8 cellular contexts compared by ENCODE assay signal in genomic region chr1:231528175-231529029, GRCh38. TPM values are rescaled to one million over a fixed set of nuclear protein-coding genes. Genes with fewer than 3 reads are reported as not detected.
DNase-seq lines count a peak whose midpoint lies in the region; ATAC-seq, FAIRE-seq and TF ChIP-seq lines count a peak whose summit lies in the region.

TSNAX (plus strand) TSS chr1:231528669; CDS start chr1:231528811, 142 bp downstream.

- peak within 1 kb of the TSS; percentile 99; the same call in 1 of the 2 replicates for H4K8ac ChIP-seq in H1 (ENCODE audit: extremely low read depth, insufficient read depth, low read length)

- H3K27me3 Mint-ChIP-seq in memory B cell = no peaks in the 10 kb centered on the region

- H3K9ac ChIP-seq in H1 (replicated peaks in 1 of 4; ENCODE audit: extremely low read depth in 1 of 4, low read depth in 3 of 4, low read length in 3 of 4) = peak within 1 kb of the TSS; percentile 89 to 100 (median 97)

- 2% methylated on average over 54 of the region's 61 CpGs; no CpG with 5 or more reads in 1 of the 2 experiments for WGBS in H1 (ENCODE audit: extremely low coverage in 1 of 2, insufficient coverage in 1 of 2, insufficient read length in 1 of 2, insufficient replicate concordance in 2 of 2, low coverage in 1 of 2, low lambda C conversion rate in 2 of 2, missing lambda C conversion rate in 1 of 2), 2 experiments

- H4K5ac ChIP-seq in H1 (ENCODE audit: insufficient read length, low read depth, low read length) = peak within 1 kb of the TSS; percentile 100

- peak within 1 kb of the TSS; percentile 100 for H2BK12ac ChIP-seq in H1 (ENCODE audit: low read depth, low read length)

- peaks cover 4% of the 10 kb centered on the region; the same call in 1 of the 2 replicates for H3K79me1 ChIP-seq in H1 (ENCODE audit: low read depth, low read length)

- DNase-seq in CMK (ENCODE audit: low read depth) (peak; percentile 87), GM20000 (ENCODE audit: low spot score) (peak; percentile 92), HT-29 (ENCODE audit: low spot score) (peak; percentile 94), NOMO-1 treated with dmso at 0.1 percent for 144 hours (lab: John Stamatoyannopoulos, UW; ENCODE audit: unreplicated experiment) (peak; percentile 87), H1 (ENCODE audit: low read depth in 1 of 2, low spot score in 2 of 2) (peak; percentile 80 to 92), memory B cell (ENCODE audit: low spot score in 2 of 2) (peak; percentile 93 to 96)
- DNase-seq in activated CD8-positive, alpha-beta memory T cell treated with anti-CD3 and anti-CD28 coated beads for 48 hours (ENCODE audit: low read depth in 2 of 3, low spot score in 2 of 3) = peak; percentile 75 to 82 (median 77)
- peak; percentile 70 for DNase-seq in stimulated activated CD8-positive, alpha-beta memory T cell treated with anti-CD3 and anti-CD28 coated beads, Interleukin-12 subunit alpha, Interleukin-12 subunit beta, amount 100 ng/mL, for 24 hours (ENCODE audit: extremely low read depth)

- H3K27ac ChIP-seq in H1 (ENCODE audit: low read depth, low read length) = peak within 1 kb of the TSS; percentile 99

- peak within 1 kb of the TSS; percentile 100 for H2BK5ac ChIP-seq in H1 (ENCODE audit: low read depth, low read length)

- peak within 1 kb of the TSS; percentile 80 for H3K4ac ChIP-seq in H1 (replicated peaks; ENCODE audit: insufficient read length, low read depth, low read length)

- peaks cover 0 to 9% (median 0%) of the 10 kb centered on the region in 4 experiments; a peak in 4 of 8 replicates for H3K36me3 ChIP-seq in H1 (ENCODE audit: control insufficient read depth in 2 of 4, insufficient read depth in 4 of 4, low read length in 3 of 4)

- H3K36me3 Mint-ChIP-seq in memory B cell = peaks cover 3% of the 10 kb centered on the region

- H3K4me1 Mint-ChIP-seq in memory B cell = peaks cover 17% of the 10 kb centered on the region

- H3K56ac ChIP-seq in H1 (replicated peaks; ENCODE audit: insufficient read length, low read depth, low read length) = peak within 1 kb of the TSS; percentile 88

- no peaks in the 10 kb centered on the region; a peak in 1 of 7 replicates for H3K27me3 ChIP-seq in H1 (replicated peaks in 1 of 4; ENCODE audit: control insufficient read depth in 3 of 4, extremely low read depth in 1 of 4, insufficient read depth in 3 of 4, low read length in 3 of 4)

- TF ChIP-seq CTCF in GM20000 (IDR thresholded peaks at IDR 0.05; ENCODE audit: extremely low read depth, missing control alignments) (no peak), H1 (IDR thresholded peaks at IDR 0.05; ENCODE audit: control extremely low read depth in 1 of 3, insufficient read depth in 1 of 3, low read depth in 1 of 3, low read length in 3 of 3) (no peak)

- TF ChIP-seq POLR2A in H1 (IDR thresholded peaks at IDR 0.05; ENCODE audit: control extremely low read depth in 1 of 2, low read depth in 2 of 2, low read length in 2 of 2) = peak in 1 of 2 experiments; percentile 84; a peak in 2 of 3 replicates

- peak within 1 kb of the TSS; percentile 95 for H3K4me3 Mint-ChIP-seq in memory B cell

- peak within 1 kb of the TSS; percentile 63; the same call in 1 of the 2 replicates for H2AFZ ChIP-seq in H1 (ENCODE audit: low read length)

- H3K23ac ChIP-seq in H1 (ENCODE audit: insufficient read length) = no peak within 1 kb of the TSS

- POLR2A ChIA-PET in H1 (lab: Charles Lee; ENCODE audit: partially characterized antibody) = interaction anchor here (0.5 to 1.0 kb wide), 3 partner anchors 15 to 107 kb away, joined by 3 read pairs; no protein-coding TSS in a partner anchor

- H2AK5ac ChIP-seq in H1 (ENCODE audit: low read depth, low read length) = no peak within 1 kb of the TSS

- CTCF ChIA-PET in H1 (lab: Charles Lee; ENCODE audit: partially characterized antibody) = no interaction called here

- peak within 1 kb of the TSS; percentile 97 for H3K27ac Mint-ChIP-seq in memory B cell

- H2BK15ac ChIP-seq in H1 (ENCODE audit: low read length) = peak within 1 kb of the TSS; percentile 100

- peaks cover 0 to 3% of the 10 kb centered on the region in 2 experiments for H4K20me1 ChIP-seq in H1 (replicated peaks in 1 of 2; ENCODE audit: control insufficient read depth in 1 of 2, insufficient read depth in 2 of 2, low read length in 2 of 2)

- no peak for FAIRE-seq in H1 (lab: Jason Lieb, UNC)

- peak within 1 kb of the TSS; percentile 100 for H3K18ac ChIP-seq in H1 (ENCODE audit: extremely low read depth, low read length)

- H3K9me3 Mint-ChIP-seq in memory B cell = no peaks in the 10 kb centered on the region

- H3K4me3 ChIP-seq in H1 (ENCODE audit: extremely low read depth in 1 of 4, insufficient read depth in 2 of 4, low read depth in 3 of 4, low read length in 4 of 4) = peak within 1 kb of the TSS; percentile 83 to 99 (median 97)

- peaks cover 2 to 20% (median 16%) of the 10 kb centered on the region in 4 experiments; a peak in 6 of 7 replicates for H3K4me1 ChIP-seq in H1 (replicated peaks in 1 of 4; ENCODE audit: control insufficient read depth in 3 of 4, insufficient read depth in 4 of 4, low read length in 3 of 4)

- H4K91ac ChIP-seq in H1 (replicated peaks; ENCODE audit: insufficient read length, low read length) = peak within 1 kb of the TSS; percentile 100

- H3K4me2 ChIP-seq in H1 (ENCODE audit: insufficient read depth in 1 of 2, low read depth in 2 of 2, low read length in 2 of 2) = peak within 1 kb of the TSS; percentile 84 to 97

- peak; percentile 89 for ATAC-seq in memory B cell (ENCODE audit: low read depth)

- no peak within 1 kb of the TSS for H3K14ac ChIP-seq in H1 (ENCODE audit: insufficient read length)

- TF ChIP-seq RAD21 in H1 (IDR thresholded peaks at IDR 0.05 in 1 of 2, conservative IDR thresholded peaks at IDR 0.05 in 1 of 2; ENCODE audit: low read depth in 2 of 2, low read length in 2 of 2) = peak in 1 of 2 experiments; percentile 15; a peak in 1 of 4 replicates

- no peak within 1 kb of the TSS for H2BK20ac ChIP-seq in H1 (ENCODE audit: low read length)

- no peak within 1 kb of the TSS for H2BK120ac ChIP-seq in H1 (replicated peaks; ENCODE audit: low read depth, low read length)

- H3K9me3 ChIP-seq in H1 (ENCODE audit: insufficient read depth in 2 of 2, low read depth in 1 of 2, low read length in 1 of 2) = no peaks in the 10 kb centered on the region

- H3K23me2 ChIP-seq in H1 (ENCODE audit: low read depth, low read length) = peaks cover 4% of the 10 kb centered on the region; the same call in 1 of the 2 replicates

- no peak for TF ChIP-seq EP300 in H1 (IDR thresholded peaks at IDR 0.05; ENCODE audit: borderline replicate concordance in 1 of 2, low read depth in 2 of 2, low read length in 2 of 2)

- peaks cover 7 to 35% of the 10 kb centered on the region in 2 experiments for H3K79me2 ChIP-seq in H1 (ENCODE audit: control insufficient read depth in 1 of 2, insufficient read depth in 2 of 2, low read length in 2 of 2)

TF ChIP-seq in H1, 55 proteins besides CTCF, POLR2A, EP300 and RAD21 (continues in another document):
- TF ChIP-seq GABPA (IDR thresholded peaks at IDR 0.05; ENCODE audit: borderline replicate concordance, insufficient read depth, low read length) (peak; percentile 93), EGR1 (IDR thresholded peaks at IDR 0.05; ENCODE audit: borderline replicate concordance, low read depth, low read length) (no peak), BRCA1 (IDR thresholded peaks at IDR 0.05; ENCODE audit: low read depth, low read length) (no peak), SP1 (IDR thresholded peaks at IDR 0.05; ENCODE audit: low read depth, low read length) (peak; percentile 48; the same call in 1 of the 2 replicates), FOSL1 (IDR thresholded peaks at IDR 0.05; ENCODE audit: insufficient read depth, low read depth, low read length) (peak; percentile 54; the same call in 1 of the 2 replicates), PHF8 (conservative IDR thresholded peaks at IDR 0.05; ENCODE audit: low read depth, low read length) (peak; percentile 81), GTF2F1 (IDR thresholded peaks at IDR 0.05; ENCODE audit: borderline replicate concordance, low read depth, low read length) (no peak), RBBP5 (IDR thresholded peaks at IDR 0.05; ENCODE audit: borderline replicate concordance, low read depth, low read length) (peak; percentile 50; the same call in 1 of the 2 replicates), CBX8 (IDR thresholded peaks at IDR 0.05; ENCODE audit: borderline replicate concordance, low read depth, low read length) (no peak), SP4 (IDR thresholded peaks at IDR 0.05; ENCODE audit: low read length) (peak; percentile 100), POLR2AphosphoS5 (IDR thresholded peaks at IDR 0.05; ENCODE audit: low read depth, low read length) (peak; percentile 75), CREB1 (IDR thresholded peaks at IDR 0.05) (peak; percentile 76), CHD2 (IDR thresholded peaks at IDR 0.05; ENCODE audit: low read length) (0 out of 2 replicates have a peak, but pooled peaks have one; percentile 5), ATF2 (IDR thresholded peaks at IDR 0.05; ENCODE audit: low read length) (0 out of 2 replicates have a peak, but pooled peaks have one; percentile 52), ATF3 (IDR thresholded peaks at IDR 0.05; ENCODE audit: insufficient read depth, low read depth, low read length) (no peak)

RNA-seq across cellular contexts. Expression of gene TSNAX, which starts in this region (rescaled TPM):
- 10.0 and 13.9 TPM in 2 replicates for total RNA-seq in HT-29 (2014; rRNA removed; shearing (Covaris generic))
- 34.0 and 37.0 TPM in 2 replicates for total RNA-seq in H1 (2021; fragmentation: NEBNext Ultra II Directional; extraction: Animal tissue kit (Norgen Biotek cat#: 25700))
- 5.7 and 7.7 TPM in 2 replicates for polyA plus RNA-seq in H1 (2011; rRNA removed)
- 13.4 TPM for polyA plus RNA-seq in H1 (2011; cell fraction: cytosol; rRNA removed)
- polyA plus RNA-seq in H1 (2011; cell fraction: nucleus; rRNA removed) = 7.0 TPM
- polyA plus RNA-seq in H1 (2012, experiment 1 of 2) = 24.5 to 31.1 TPM (median 30.3 TPM) in 4 replicates
- 1.5 TPM for polyA plus RNA-seq in H1 (2012, experiment 2 of 2)
- 19.2 TPM for polyA plus RNA-seq in H1 (2013, experiment 1 of 2)
- polyA plus RNA-seq in H1 (2013, experiment 2 of 2) = 18.8 TPM
- 37.1 and 38.7 TPM in 2 replicates for polyA minus RNA-seq in H1 (2011; rRNA and poly(A)+ RNA removed)
- polyA minus RNA-seq in H1 (2011; cell fraction: cytosol; rRNA and poly(A)+ RNA removed) = 11.7 TPM
- polyA minus RNA-seq in H1 (2011; cell fraction: nucleus; rRNA and poly(A)+ RNA removed) = 21.2 TPM

Comparison
In these comparisons a context has a peak if more than half of its experiments do, and no peak if none do; other contexts are left out.
1. Peak in every context shown above with its lines: DNase-seq, ATAC-seq, H3K4me3 ChIP-seq and H3K27ac ChIP-seq.